ENCODE assay signal across 26 cellular contexts in genomic region chr2:8297376-8298213, GRCh38.
"Had no signal": no experiment of that assay in that cellular context is flagged by ENCODE, and none has a peak within 500 bp of the region (broad histone marks: within the 10 kb centered on the region; RNA-seq: fewer than 3 reads in every experiment).

No MANE protein-coding gene starts in this region.

- H3K27me3 Mint-ChIP-seq: activated naive CD4-positive, alpha-beta T cell treated with anti-CD3 and anti-CD28 coated beads, Interleukin-2, amount 50 U/mL, for 24 hours; dendritic cell treated with granulocyte-macrophage colony-stimulating factor and Interleukin-4, amounts not matched to agents 40 ng/mL and 50 ng/mL, for 4 days had no signal

- DNase-seq: activated CD4-positive, alpha-beta T cell treated with anti-CD3 and anti-CD28 coated beads for 48 hours; activated CD4-positive, alpha-beta T cell treated with anti-CD3 and anti-CD28 coated beads, Interleukin-2, amount 50 U/mL, for 48 hours; activated CD8-positive, alpha-beta memory T cell treated with anti-CD3 and anti-CD28 coated beads for 24 hours; activated naive CD8-positive, alpha-beta T cell treated with anti-CD3 and anti-CD28 coated beads, Interleukin-2, amount 50 U/mL, for 24 hours; activated T-cell treated with anti-CD3 and anti-CD28 coated beads, Interleukin-2, amount 50 U/mL, for 24 hours; central memory CD4-positive, alpha-beta T cell; foreskin keratinocyte; heart left ventricle; naive thymus-derived CD8-positive, alpha-beta T cell; retina; sigmoid colon; stimulated activated CD4-positive, alpha-beta T cell treated with anti-CD3 and anti-CD28 coated beads, Interleukin-15, amount 100 ng/mL, for 24 hours; stimulated activated CD4-positive, alpha-beta T cell treated with anti-CD3 and anti-CD28 coated beads, Interleukin-2, amount 100 ng/mL, for 24 hours; stimulated activated naive CD4-positive, alpha-beta T cell treated with Interleukin-2 at 50 U/mL for 16 hours; testis; transverse colon; WERI-Rb-1 had no signal

- H3K27ac ChIP-seq: breast epithelium, esophagus muscularis mucosa, foreskin keratinocyte, testis, transverse colon, WERI-Rb-1 had no signal

- H3K4me1 ChIP-seq: breast epithelium, foreskin keratinocyte, testis had no signal

- H3K36me3 ChIP-seq: breast epithelium, esophagus muscularis mucosa, heart left ventricle, sigmoid colon, transverse colon, WERI-Rb-1 had no signal

- FAIRE-seq: urothelium cell line had no signal

- H3K27ac Mint-ChIP-seq: activated naive CD4-positive, alpha-beta T cell treated with anti-CD3 and anti-CD28 coated beads, Interleukin-2, amount 50 U/mL, for 24 hours; activated T-cell treated with anti-CD3 and anti-CD28 coated beads, Interleukin-2, amount 50 U/mL, for 24 hours; memory B cell; progenitor cell of endocrine pancreas had no signal

- H3K4me2 ChIP-seq: smooth muscle cell had no signal

- H3K36me3 Mint-ChIP-seq: activated naive CD4-positive, alpha-beta T cell treated with anti-CD3 and anti-CD28 coated beads, Interleukin-2, amount 50 U/mL, for 24 hours; memory B cell; naive thymus-derived CD8-positive, alpha-beta T cell had no signal

- H3K27me3 ChIP-seq: breast epithelium, esophagus muscularis mucosa, foreskin keratinocyte, heart left ventricle, sigmoid colon, testis, transverse colon had no signal

- H3K9me3 ChIP-seq: breast epithelium, esophagus muscularis mucosa, sigmoid colon, testis, transverse colon had no signal

- H3K9me3 Mint-ChIP-seq: activated naive CD4-positive, alpha-beta T cell treated with anti-CD3 and anti-CD28 coated beads, Interleukin-2, amount 50 U/mL, for 24 hours; memory B cell; naive thymus-derived CD8-positive, alpha-beta T cell had no signal

- H3K4me3 Mint-ChIP-seq: activated naive CD4-positive, alpha-beta T cell treated with anti-CD3 and anti-CD28 coated beads, Interleukin-2, amount 50 U/mL, for 24 hours; activated naive CD8-positive, alpha-beta T cell treated with anti-CD3 and anti-CD28 coated beads, Interleukin-2, amount 50 U/mL, for 24 hours; activated T-cell treated with anti-CD3 and anti-CD28 coated beads, Interleukin-2, amount 50 U/mL, for 24 hours; dendritic cell treated with granulocyte-macrophage colony-stimulating factor and Interleukin-4, amounts not matched to agents 40 ng/mL and 50 ng/mL, for 4 days; memory B cell; naive thymus-derived CD8-positive, alpha-beta T cell had no signal

- ATAC-seq: activated CD4-positive, CD25-positive, alpha-beta regulatory T cell treated with anti-CD3 and anti-CD28 coated beads, Interleukin-2, amount 50 U/mL, for 24 hours; activated naive CD8-positive, alpha-beta T cell treated with anti-CD3 and anti-CD28 coated beads, Interleukin-2, amount 50 U/mL, for 24 hours; foreskin keratinocyte; naive thymus-derived CD8-positive, alpha-beta T cell had no signal

- H3K4me3 ChIP-seq: breast epithelium, esophagus muscularis mucosa, heart left ventricle, sigmoid colon, smooth muscle cell, testis, transverse colon had no signal
